ENCODE assay signal across 19 cellular contexts in the genomic region with DNA sequence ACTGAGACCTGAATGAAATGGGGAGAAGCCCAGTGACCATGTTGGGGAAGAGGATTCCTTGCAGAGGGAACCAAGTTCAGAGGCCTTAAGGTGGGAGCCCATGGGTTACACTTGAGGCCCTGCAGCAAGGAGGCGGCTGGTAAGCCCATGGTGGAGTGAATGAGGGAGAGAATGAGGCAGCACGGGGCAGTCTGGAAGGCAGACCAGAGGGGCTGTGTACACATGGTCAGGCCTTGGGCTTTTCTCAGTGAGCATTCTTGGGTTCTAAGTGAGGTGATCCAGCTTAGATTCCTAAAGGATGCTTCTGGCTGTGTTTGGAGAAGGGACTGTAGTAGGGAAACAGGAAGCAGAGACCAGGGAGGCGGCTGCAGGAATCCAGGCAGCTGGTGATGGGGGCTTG. TPM values are rescaled to one million over a fixed set of nuclear protein-coding genes. Genes with fewer than 3 reads are reported as not detected.
DNase-seq lines count a peak whose midpoint lies in the region; ATAC-seq and TF ChIP-seq lines count a peak whose summit lies in the region.
"Had no signal": no experiment of that assay in that cellular context is flagged by ENCODE, and none has a peak within 500 bp of the region (broad histone marks: within the 10 kb centered on the region; RNA-seq: fewer than 3 reads in every experiment).

No MANE protein-coding gene starts in this region.

- H4K20me1 ChIP-seq in smooth muscle cell (ENCODE audit: low read depth), result peaks cover 11% of the 10 kb centered on the region

- no peak overlapping the region for H3K23ac ChIP-seq in trophoblast cell (ENCODE audit: low read length)

- no peak overlapping the region for H2AFZ ChIP-seq in trophoblast cell (ENCODE audit: insufficient read depth, low read length, poor library complexity)
- H2AFZ ChIP-seq in smooth muscle cell (ENCODE audit: low read depth), result no peak overlapping the region

- H3K27me3 ChIP-seq in Caco-2 (replicated peaks; ENCODE audit: control insufficient read depth, insufficient read depth, low read length) (no peaks in the 10 kb centered on the region), RWPE2 (ENCODE audit: insufficient read depth, poor library complexity, severe bottlenecking) (no peaks in the 10 kb centered on the region), trophoblast cell (ENCODE audit: insufficient read depth, low read length) (no peaks in the 10 kb centered on the region), smooth muscle cell (ENCODE audit: low read depth) (no peaks in the 10 kb centered on the region)
- H3K27me3 ChIP-seq: BLaER1 treated with 17β-estradiol and CSF1 and Interleukin-3, amounts not matched to agents 10 nM and 100 nM had no signal

- no peaks in the 10 kb centered on the region for H3K9me3 ChIP-seq in Caco-2
- H3K9me3 ChIP-seq in RWPE2 (ENCODE audit: severe bottlenecking), result no peaks in the 10 kb centered on the region
- no peaks in the 10 kb centered on the region for H3K9me3 ChIP-seq in trophoblast cell (ENCODE audit: insufficient read depth, low read depth, low read length)
- no peaks in the 10 kb centered on the region for H3K9me3 ChIP-seq in T-helper 17 cell (ENCODE audit: control insufficient read depth, low read length, poor library complexity, severe bottlenecking)
- no peaks in the 10 kb centered on the region for H3K9me3 ChIP-seq in smooth muscle cell (replicated peaks; ENCODE audit: low read depth)

- WGBS in trophoblast cell (ENCODE audit: extremely low coverage, insufficient coverage, insufficient read length), result no CpG with 5 or more reads among the region's 3 CpGs
- WGBS in smooth muscle cell (ENCODE audit: low lambda C conversion rate), result 98% methylated on average over 3 of the region's 3 CpGs

- H3K4me3 Mint-ChIP-seq in Caco-2 (ENCODE audit: unreplicated experiment) (no peak overlapping the region), chondrocyte (ENCODE audit: unreplicated experiment) (no peak overlapping the region), T-helper 17 cell (no peak overlapping the region)
- H3K4me3 Mint-ChIP-seq: H9 had no signal

- CTCF ChIA-PET in Caco-2 (lab: Charles Lee), result no interaction called here

- H3K4me1 Mint-ChIP-seq in Caco-2 (ENCODE audit: low read depth, unreplicated experiment) (no peaks in the 10 kb centered on the region), chondrocyte (ENCODE audit: low read depth) (peaks cover 9% of the 10 kb centered on the region), T-helper 17 cell (no peaks in the 10 kb centered on the region)
- H3K4me1 Mint-ChIP-seq: H9 had no signal

- H3K4me3 ChIP-seq in Caco-2 (ENCODE audit: low read depth, low read length) (no peak overlapping the region), RWPE2 (ENCODE audit: severe bottlenecking) (no peak overlapping the region), trophoblast cell (ENCODE audit: low read depth, low read length) (no peak overlapping the region), smooth muscle cell (no peak overlapping the region)
- H3K4me3 ChIP-seq: BLaER1 treated with 17β-estradiol and CSF1 and Interleukin-3, amounts not matched to agents 10 nM and 100 nM; GM12878 had no signal

- no peak overlapping the region for H2BK5ac ChIP-seq in trophoblast cell (ENCODE audit: low read depth, low read length, poor library complexity)

- no peaks in the 10 kb centered on the region for H3K9me3 Mint-ChIP-seq in Caco-2 (ENCODE audit: unreplicated experiment)
- H3K9me3 Mint-ChIP-seq in chondrocyte (ENCODE audit: low read depth), result no peaks in the 10 kb centered on the region
- H3K9me3 Mint-ChIP-seq: CD4-positive, CD25-positive, alpha-beta regulatory T cell; H9 had no signal

- no peak overlapping the region for H3K4ac ChIP-seq in trophoblast cell (ENCODE audit: low read depth, low read length)

- ATAC-seq in RWPE2 (ENCODE audit: low read depth), result peak; percentile 4; the same call in 1 of the 3 replicates
- no peak for ATAC-seq in T-helper 17 cell
- ATAC-seq: GM12878 had no signal

- no peak overlapping the region for H2AK5ac ChIP-seq in trophoblast cell (ENCODE audit: low read length)

- no peak overlapping the region for H3K9ac ChIP-seq in trophoblast cell (ENCODE audit: low read length)
- H3K9ac ChIP-seq in smooth muscle cell (ENCODE audit: low read depth), result no peak overlapping the region
- H3K9ac ChIP-seq: BLaER1 treated with 17β-estradiol and CSF1 and Interleukin-3, amounts not matched to agents 10 nM and 100 nM had no signal

- POLR2A ChIA-PET in Caco-2 (lab: Charles Lee), result no interaction called here

- H3K14ac ChIP-seq in trophoblast cell (ENCODE audit: low read length), result no peak overlapping the region

- TF ChIP-seq CTCF in Caco-2 (IDR thresholded peaks at IDR 0.05; ENCODE audit: insufficient read depth in 1 of 2, low read depth in 1 of 2, low read length in 1 of 2, severe bottlenecking in 1 of 2, unreplicated experiment in 1 of 2) (no peak), RWPE2 (IDR thresholded peaks at IDR 0.05; ENCODE audit: poor library complexity, severe bottlenecking) (no peak), chondrocyte (IDR thresholded peaks at IDR 0.05) (no peak), smooth muscle cell (IDR thresholded peaks at IDR 0.05; ENCODE audit: borderline replicate concordance, insufficient read depth, poor library complexity, severe bottlenecking) (no peak)

- H3K36me3 Mint-ChIP-seq in Caco-2 (ENCODE audit: insufficient read depth, unreplicated experiment) (peaks cover 86% of the 10 kb centered on the region), chondrocyte (ENCODE audit: low read depth) (peaks cover 36% of the 10 kb centered on the region), T-helper 17 cell (ENCODE audit: low read depth) (peaks cover 11% of the 10 kb centered on the region)

- no peaks in the 10 kb centered on the region for H3K4me1 ChIP-seq in Caco-2
- peaks cover 11% of the 10 kb centered on the region for H3K4me1 ChIP-seq in RWPE2 (ENCODE audit: insufficient read depth, poor library complexity, severe bottlenecking)
- no peaks in the 10 kb centered on the region for H3K4me1 ChIP-seq in trophoblast cell (ENCODE audit: control insufficient read depth in 1 of 2, insufficient read depth in 2 of 2, low read length in 2 of 2)
- no peaks in the 10 kb centered on the region for H3K4me1 ChIP-seq in smooth muscle cell (ENCODE audit: low read depth)

- peak overlapping the region; percentile 2 for H3K27ac Mint-ChIP-seq in Caco-2 (ENCODE audit: unreplicated experiment)
- H3K27ac Mint-ChIP-seq in chondrocyte (ENCODE audit: unreplicated experiment), result peak overlapping the region; percentile 20
- H3K27ac Mint-ChIP-seq in T-helper 17 cell, result no peak overlapping the region

- DNase-seq in Caco-2 (no peak), RWPE2 (ENCODE audit: low spot score) (no peak), chondrocyte (ENCODE audit: low spot score) (no peak), trophoblast cell (no peak), T-helper 17 cell (no peak), smooth muscle cell (lab: John Stamatoyannopoulos, UW; ENCODE audit: unreplicated experiment) (no peak), iPS-NIHi7 (ENCODE audit: extremely low spot score) (no peak)
- no peak for DNase-seq in effector CD8-positive, alpha-beta T cell (lab: John Stamatoyannopoulos, UW)
- DNase-seq: ACHN; Calu3; CD4-positive, CD25-positive, alpha-beta regulatory T cell; DMS 273 treated with DMSO at 0.1 percent for 48 hours; DMS79; GOT3; H9; IMR-90 had no signal

- no peak overlapping the region for H4K91ac ChIP-seq in trophoblast cell (ENCODE audit: low read depth, low read length)

- no peaks in the 10 kb centered on the region for H3F3A ChIP-seq in smooth muscle cell (ENCODE audit: low read depth)

- H3K79me2 ChIP-seq in trophoblast cell (ENCODE audit: control insufficient read depth, insufficient read depth, low read length, poor library complexity), result no peaks in the 10 kb centered on the region
- no peaks in the 10 kb centered on the region for H3K79me2 ChIP-seq in smooth muscle cell (ENCODE audit: low read depth)

- peaks cover 19% of the 10 kb centered on the region for H3K36me3 ChIP-seq in Caco-2 (ENCODE audit: control insufficient read depth, insufficient read depth, low read length)
- H3K36me3 ChIP-seq in RWPE2 (ENCODE audit: low read depth), result peaks cover 66% of the 10 kb centered on the region
- H3K36me3 ChIP-seq in trophoblast cell (ENCODE audit: control insufficient read depth in 1 of 2, insufficient read depth in 2 of 2, low read length in 2 of 2), result peaks cover 42 to 62% of the 10 kb centered on the region in 2 experiments
- peaks cover 10% of the 10 kb centered on the region for H3K36me3 ChIP-seq in smooth muscle cell (ENCODE audit: low read depth)

- H3K4me2 ChIP-seq in trophoblast cell (ENCODE audit: low read length) (no peak overlapping the region), smooth muscle cell (no peak overlapping the region)
- H3K4me2 ChIP-seq: BLaER1 treated with 17β-estradiol and CSF1 and Interleukin-3, amounts not matched to agents 10 nM and 100 nM had no signal

- no peaks in the 10 kb centered on the region for H3K79me1 ChIP-seq in trophoblast cell (ENCODE audit: low read length)

- H2BK120ac ChIP-seq in trophoblast cell (ENCODE audit: insufficient read depth, low read length, poor library complexity), result no peak overlapping the region

- BruUV-seq in Caco-2 (replicated peaks; lab: Mats Ljungman, UMichigan), result no TSS peak

- intact Hi-C loops in Caco-2 (cut with micrococcal nuclease; ENCODE audit: unreplicated experiment), result no loop called here

- H4K12ac ChIP-seq in trophoblast cell (ENCODE audit: low read depth, low read length), result peak overlapping the region; percentile 12

- H3K27me3 Mint-ChIP-seq in Caco-2 (ENCODE audit: insufficient read depth, unreplicated experiment), result no peaks in the 10 kb centered on the region
- H3K27me3 Mint-ChIP-seq in chondrocyte (ENCODE audit: low read depth), result no peaks in the 10 kb centered on the region
- no peaks in the 10 kb centered on the region for H3K27me3 Mint-ChIP-seq in T-helper 17 cell
- H3K27me3 Mint-ChIP-seq: CD4-positive, CD25-positive, alpha-beta regulatory T cell had no signal

- H3K18ac ChIP-seq in trophoblast cell (ENCODE audit: low read length), result no peak overlapping the region

- H3K27ac ChIP-seq in RWPE2 (ENCODE audit: poor library complexity, severe bottlenecking) (no peak overlapping the region), trophoblast cell (ENCODE audit: low read depth, low read length) (no peak overlapping the region), smooth muscle cell (ENCODE audit: low read depth) (no peak overlapping the region)
- H3K27ac ChIP-seq: BLaER1 treated with 17β-estradiol and CSF1 and Interleukin-3, amounts not matched to agents 10 nM and 100 nM; HL-60 had no signal

- H2BK12ac ChIP-seq in trophoblast cell (ENCODE audit: low read length), result no peak overlapping the region

- H4K8ac ChIP-seq in trophoblast cell (ENCODE audit: low read depth, low read length), result no peak overlapping the region

RNA-seq across cellular contexts. Expression of gene RNF114, which starts 19.0 kb away (rescaled TPM):
- total RNA-seq in Caco-2 (2022), result 146 and 154 TPM in 2 replicates
- 45.4 to 49.5 TPM (median 46.2 TPM) in 3 replicates for total RNA-seq in chondrocyte
- 56.6 and 56.7 TPM in 2 replicates for polyA plus RNA-seq in trophoblast cell (2013)
- 100 to 1,000 TPM; 104 to 111 TPM for total RNA-seq in T-helper 17 cell
- 54.2 and 62.7 TPM in 2 replicates for total RNA-seq in smooth muscle cell
- 80.5 and 87.2 TPM in 2 replicates for polyA plus RNA-seq in smooth muscle cell

RNA-seq across cellular contexts. Expression of gene SNAI1, which starts 27.6 kb away (rescaled TPM):
- 8.9 and 10.9 TPM in 2 replicates for total RNA-seq in Caco-2 (2022)
- 4.9 to 15.1 TPM (median 6.1 TPM) in 3 replicates for total RNA-seq in chondrocyte
- 74.2 and 76.9 TPM in 2 replicates for polyA plus RNA-seq in trophoblast cell (2013)
- total RNA-seq in T-helper 17 cell, result 1 to 10 TPM; 2.2 to 3.3 TPM
- total RNA-seq in smooth muscle cell, result 3.7 and 5.6 TPM in 2 replicates
- 16.1 and 20.7 TPM in 2 replicates for polyA plus RNA-seq in smooth muscle cell

RNA-seq across cellular contexts. Expression of gene SPATA2, which starts 39.8 kb away (rescaled TPM):
- total RNA-seq in Caco-2 (2022) (29.0 TPM in 2 replicates), chondrocyte (5.6 to 6.5 TPM (median 5.9 TPM) in 3 replicates), T-helper 17 cell (10 to 100 TPM; 23.5 to 24.9 TPM), smooth muscle cell (3.3 and 3.9 TPM in 2 replicates)
- 8.8 and 9.0 TPM in 2 replicates for polyA plus RNA-seq in trophoblast cell (2013)
- polyA plus RNA-seq in smooth muscle cell, result 9.1 and 9.9 TPM in 2 replicates
